ENCODE assay signal across 8 cellular contexts in the genomic region with DNA sequence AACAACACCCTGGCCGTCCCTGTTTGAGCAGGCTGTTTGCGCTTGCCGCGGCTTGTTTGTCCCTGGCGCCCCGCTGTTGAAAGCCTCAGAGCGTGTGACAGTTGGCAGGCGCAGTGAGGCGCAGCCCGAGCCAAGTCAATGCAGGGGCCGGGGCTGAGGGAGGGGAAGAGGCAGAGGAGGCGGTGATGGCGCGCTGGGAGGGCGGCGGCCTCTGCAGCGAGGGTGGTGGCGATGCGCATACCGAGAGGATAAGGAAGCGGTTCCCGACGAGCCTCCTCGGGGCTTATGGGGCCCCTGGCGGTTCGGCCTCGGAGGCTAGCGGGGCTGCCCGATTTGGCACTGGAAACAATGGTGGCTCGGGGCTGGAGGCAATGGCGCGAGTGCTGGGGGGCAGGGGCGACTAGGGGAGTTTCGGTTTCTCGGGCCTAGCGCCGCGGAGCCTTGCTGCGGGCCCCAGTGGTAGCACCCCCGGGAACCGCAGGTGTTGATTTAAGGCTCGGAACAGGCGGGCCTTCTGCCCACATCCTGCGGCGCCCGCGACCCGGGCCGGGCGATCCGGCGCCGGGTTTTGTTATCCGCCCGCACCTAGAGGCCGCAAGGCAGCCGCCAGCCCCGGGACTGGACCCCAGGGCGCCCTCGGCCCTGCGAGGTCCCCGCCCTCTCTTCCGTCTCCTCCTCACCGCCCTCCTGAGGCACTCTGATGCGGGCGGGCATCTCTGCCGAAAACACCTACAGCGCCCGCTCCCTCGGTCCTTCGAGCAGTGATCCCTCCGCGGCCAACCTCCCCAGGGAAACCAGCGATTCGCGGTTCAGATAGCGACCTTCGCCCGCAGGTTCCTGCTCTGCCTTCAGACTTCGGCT. TPM values are rescaled to one million over a fixed set of nuclear protein-coding genes. Genes with fewer than 3 reads are reported as not detected.
A peak's percentile ranks its signal among the peaks of the same experiment; 100 is the strongest.
DNase-seq lines count a peak whose midpoint lies in the region; ATAC-seq and FAIRE-seq lines count a peak whose summit lies in the region.

No MANE protein-coding gene starts in this region.

- peak overlapping the region; percentile 95 for H3K4me3 ChIP-seq in endocrine pancreas (ENCODE audit: control insufficient read depth, insufficient read depth, low read length)

- no peaks in the 10 kb centered on the region for H3K36me3 ChIP-seq in endocrine pancreas (ENCODE audit: control insufficient read depth, insufficient read depth, low read length)

- H3K4me1 ChIP-seq in endocrine pancreas (ENCODE audit: control insufficient read depth, insufficient read depth, low read length), result peaks cover 25% of the 10 kb centered on the region

- peak; percentile 54 for ATAC-seq in GM21381 (IDR thresholded peaks at IDR 0.05; ENCODE audit: unreplicated experiment)

- H3K9me3 ChIP-seq in endocrine pancreas (ENCODE audit: control insufficient read depth, low read length), result no peaks in the 10 kb centered on the region

- peak overlapping the region; percentile 96 for H3K9ac ChIP-seq in endocrine pancreas (ENCODE audit: control insufficient read depth, insufficient read depth, low read length)

- FAIRE-seq in HTR-8/SVneo (lab: Jason Lieb, UNC), result peak; percentile 51

- H3K27me3 ChIP-seq in endocrine pancreas (ENCODE audit: control insufficient read depth, insufficient read depth, low read length), result no peaks in the 10 kb centered on the region

- DNase-seq in COLO829 (ENCODE audit: low spot score) (peak; percentile 19), HTR-8/SVneo (ENCODE audit: insufficient read length, low spot score) (peak; percentile 83), NOMO-1 treated with DMSO at 0.1 percent for 48 hours (lab: John Stamatoyannopoulos, UW; ENCODE audit: unreplicated experiment) (peak; percentile 96), mesenteric fat pad (ENCODE audit: low spot score) (peak; percentile 96)
- DNase-seq in activated CD8-positive, alpha-beta memory T cell treated with anti-CD3 and anti-CD28 coated beads, Interleukin-2, amount 50 U/mL, for 1 hour (ENCODE audit: extremely low read depth), result peak; percentile 82
- peak; percentile 79 for DNase-seq in stimulated activated CD8-positive, alpha-beta memory T cell treated with anti-CD3 and anti-CD28 coated beads, Interleukin-15, amount 100 ng/mL, for 1 hour (ENCODE audit: low read depth)

RNA-seq across cellular contexts. Expression of gene LNPEP, which starts 1.0 kb away (rescaled TPM):
- total RNA-seq in mesenteric fat pad, result 132 TPM

RNA-seq across cellular contexts. Expression of gene ERAP2, which starts 58.6 kb away (rescaled TPM):
- total RNA-seq in mesenteric fat pad, result 10.7 TPM

Comparison
In these comparisons a context has a peak if more than half of its experiments do, and no peak if none do; other contexts are left out.
1. Peak in every context shown above with its lines: DNase-seq, ATAC-seq and H3K4me3 ChIP-seq.
2. DNase-seq: peak in every context shown above with its lines; median percentile 96 in NOMO-1 treated with DMSO at 0.1 percent for 48 hours; 96 in mesenteric fat pad; 83 in HTR-8/SVneo; 82 in activated CD8-positive, alpha-beta memory T cell treated with anti-CD3 and anti-CD28 coated beads, Interleukin-2, amount 50 U/mL, for 1 hour; 79 in stimulated activated CD8-positive, alpha-beta memory T cell treated with anti-CD3 and anti-CD28 coated beads, Interleukin-15, amount 100 ng/mL, for 1 hour; 19 in COLO829.